Comparison of ENCODE assay signal across 2 cellular contexts in the genomic region with DNA sequence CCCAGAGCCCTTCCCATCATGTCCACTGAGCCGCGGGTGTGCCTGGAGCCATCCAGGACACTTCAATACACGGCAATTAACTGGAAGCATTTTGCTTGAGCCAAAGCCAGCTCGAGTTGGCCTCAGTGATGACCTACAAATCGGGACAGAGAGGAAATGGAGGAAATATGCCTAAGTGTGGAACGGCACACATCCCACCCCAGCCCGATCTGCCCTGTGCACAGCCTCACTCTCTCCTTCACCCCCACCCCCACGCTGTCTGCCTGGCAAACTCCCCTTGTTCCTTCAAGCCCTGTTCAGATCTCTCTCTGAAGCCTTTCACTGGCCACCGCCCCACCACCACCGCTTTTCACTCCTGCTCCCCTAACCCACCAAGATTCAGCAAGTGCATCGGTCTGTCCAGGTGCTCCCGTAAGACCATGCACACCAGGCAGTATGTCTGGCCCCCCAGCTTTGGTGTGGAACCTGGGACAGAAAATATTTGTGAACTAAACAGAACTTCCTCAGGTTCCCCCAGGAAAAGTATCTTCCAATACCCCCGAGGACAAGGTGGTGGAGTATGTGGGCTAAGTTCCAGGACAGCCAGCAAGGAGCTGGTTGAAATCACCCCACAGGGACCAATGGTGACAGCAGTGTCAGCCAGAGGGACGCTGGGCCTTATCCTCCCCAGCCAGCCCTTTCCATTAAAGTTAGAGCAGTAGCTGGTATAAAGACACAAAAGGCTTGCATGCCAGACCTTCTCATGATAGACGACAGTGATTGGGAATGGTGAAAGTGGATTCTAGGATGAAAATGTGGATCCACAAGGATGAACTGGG.
TF ChIP-seq lines count a peak whose summit lies in the region.

No MANE protein-coding gene starts in this region.

TF ChIP-seq in GM23338, 12 proteins besides CTCF, POLR2A, EP300 and RAD21 (continued from another document):
- TF ChIP-seq, protein P1, sequence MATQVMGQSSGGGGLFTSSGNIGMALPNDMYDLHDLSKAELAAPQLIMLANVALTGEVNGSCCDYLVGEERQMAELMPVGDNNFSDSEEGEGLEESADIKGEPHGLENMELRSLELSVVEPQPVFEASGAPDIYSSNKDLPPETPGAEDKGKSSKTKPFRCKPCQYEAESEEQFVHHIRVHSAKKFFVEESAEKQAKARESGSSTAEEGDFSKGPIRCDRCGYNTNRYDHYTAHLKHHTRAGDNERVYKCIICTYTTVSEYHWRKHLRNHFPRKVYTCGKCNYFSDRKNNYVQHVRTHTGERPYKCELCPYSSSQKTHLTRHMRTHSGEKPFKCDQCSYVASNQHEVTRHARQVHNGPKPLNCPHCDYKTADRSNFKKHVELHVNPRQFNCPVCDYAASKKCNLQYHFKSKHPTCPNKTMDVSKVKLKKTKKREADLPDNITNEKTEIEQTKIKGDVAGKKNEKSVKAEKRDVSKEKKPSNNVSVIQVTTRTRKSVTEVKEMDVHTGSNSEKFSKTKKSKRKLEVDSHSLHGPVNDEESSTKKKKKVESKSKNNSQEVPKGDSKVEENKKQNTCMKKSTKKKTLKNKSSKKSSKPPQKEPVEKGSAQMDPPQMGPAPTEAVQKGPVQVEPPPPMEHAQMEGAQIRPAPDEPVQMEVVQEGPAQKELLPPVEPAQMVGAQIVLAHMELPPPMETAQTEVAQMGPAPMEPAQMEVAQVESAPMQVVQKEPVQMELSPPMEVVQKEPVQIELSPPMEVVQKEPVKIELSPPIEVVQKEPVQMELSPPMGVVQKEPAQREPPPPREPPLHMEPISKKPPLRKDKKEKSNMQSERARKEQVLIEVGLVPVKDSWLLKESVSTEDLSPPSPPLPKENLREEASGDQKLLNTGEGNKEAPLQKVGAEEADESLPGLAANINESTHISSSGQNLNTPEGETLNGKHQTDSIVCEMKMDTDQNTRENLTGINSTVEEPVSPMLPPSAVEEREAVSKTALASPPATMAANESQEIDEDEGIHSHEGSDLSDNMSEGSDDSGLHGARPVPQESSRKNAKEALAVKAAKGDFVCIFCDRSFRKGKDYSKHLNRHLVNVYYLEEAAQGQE (IDR thresholded peaks at IDR 0.05; ENCODE audit: unreplicated experiment) = no peak
- no peak for TF ChIP-seq JUNB (IDR thresholded peaks at IDR 0.05; ENCODE audit: unreplicated experiment)
- TF ChIP-seq, protein P2, sequence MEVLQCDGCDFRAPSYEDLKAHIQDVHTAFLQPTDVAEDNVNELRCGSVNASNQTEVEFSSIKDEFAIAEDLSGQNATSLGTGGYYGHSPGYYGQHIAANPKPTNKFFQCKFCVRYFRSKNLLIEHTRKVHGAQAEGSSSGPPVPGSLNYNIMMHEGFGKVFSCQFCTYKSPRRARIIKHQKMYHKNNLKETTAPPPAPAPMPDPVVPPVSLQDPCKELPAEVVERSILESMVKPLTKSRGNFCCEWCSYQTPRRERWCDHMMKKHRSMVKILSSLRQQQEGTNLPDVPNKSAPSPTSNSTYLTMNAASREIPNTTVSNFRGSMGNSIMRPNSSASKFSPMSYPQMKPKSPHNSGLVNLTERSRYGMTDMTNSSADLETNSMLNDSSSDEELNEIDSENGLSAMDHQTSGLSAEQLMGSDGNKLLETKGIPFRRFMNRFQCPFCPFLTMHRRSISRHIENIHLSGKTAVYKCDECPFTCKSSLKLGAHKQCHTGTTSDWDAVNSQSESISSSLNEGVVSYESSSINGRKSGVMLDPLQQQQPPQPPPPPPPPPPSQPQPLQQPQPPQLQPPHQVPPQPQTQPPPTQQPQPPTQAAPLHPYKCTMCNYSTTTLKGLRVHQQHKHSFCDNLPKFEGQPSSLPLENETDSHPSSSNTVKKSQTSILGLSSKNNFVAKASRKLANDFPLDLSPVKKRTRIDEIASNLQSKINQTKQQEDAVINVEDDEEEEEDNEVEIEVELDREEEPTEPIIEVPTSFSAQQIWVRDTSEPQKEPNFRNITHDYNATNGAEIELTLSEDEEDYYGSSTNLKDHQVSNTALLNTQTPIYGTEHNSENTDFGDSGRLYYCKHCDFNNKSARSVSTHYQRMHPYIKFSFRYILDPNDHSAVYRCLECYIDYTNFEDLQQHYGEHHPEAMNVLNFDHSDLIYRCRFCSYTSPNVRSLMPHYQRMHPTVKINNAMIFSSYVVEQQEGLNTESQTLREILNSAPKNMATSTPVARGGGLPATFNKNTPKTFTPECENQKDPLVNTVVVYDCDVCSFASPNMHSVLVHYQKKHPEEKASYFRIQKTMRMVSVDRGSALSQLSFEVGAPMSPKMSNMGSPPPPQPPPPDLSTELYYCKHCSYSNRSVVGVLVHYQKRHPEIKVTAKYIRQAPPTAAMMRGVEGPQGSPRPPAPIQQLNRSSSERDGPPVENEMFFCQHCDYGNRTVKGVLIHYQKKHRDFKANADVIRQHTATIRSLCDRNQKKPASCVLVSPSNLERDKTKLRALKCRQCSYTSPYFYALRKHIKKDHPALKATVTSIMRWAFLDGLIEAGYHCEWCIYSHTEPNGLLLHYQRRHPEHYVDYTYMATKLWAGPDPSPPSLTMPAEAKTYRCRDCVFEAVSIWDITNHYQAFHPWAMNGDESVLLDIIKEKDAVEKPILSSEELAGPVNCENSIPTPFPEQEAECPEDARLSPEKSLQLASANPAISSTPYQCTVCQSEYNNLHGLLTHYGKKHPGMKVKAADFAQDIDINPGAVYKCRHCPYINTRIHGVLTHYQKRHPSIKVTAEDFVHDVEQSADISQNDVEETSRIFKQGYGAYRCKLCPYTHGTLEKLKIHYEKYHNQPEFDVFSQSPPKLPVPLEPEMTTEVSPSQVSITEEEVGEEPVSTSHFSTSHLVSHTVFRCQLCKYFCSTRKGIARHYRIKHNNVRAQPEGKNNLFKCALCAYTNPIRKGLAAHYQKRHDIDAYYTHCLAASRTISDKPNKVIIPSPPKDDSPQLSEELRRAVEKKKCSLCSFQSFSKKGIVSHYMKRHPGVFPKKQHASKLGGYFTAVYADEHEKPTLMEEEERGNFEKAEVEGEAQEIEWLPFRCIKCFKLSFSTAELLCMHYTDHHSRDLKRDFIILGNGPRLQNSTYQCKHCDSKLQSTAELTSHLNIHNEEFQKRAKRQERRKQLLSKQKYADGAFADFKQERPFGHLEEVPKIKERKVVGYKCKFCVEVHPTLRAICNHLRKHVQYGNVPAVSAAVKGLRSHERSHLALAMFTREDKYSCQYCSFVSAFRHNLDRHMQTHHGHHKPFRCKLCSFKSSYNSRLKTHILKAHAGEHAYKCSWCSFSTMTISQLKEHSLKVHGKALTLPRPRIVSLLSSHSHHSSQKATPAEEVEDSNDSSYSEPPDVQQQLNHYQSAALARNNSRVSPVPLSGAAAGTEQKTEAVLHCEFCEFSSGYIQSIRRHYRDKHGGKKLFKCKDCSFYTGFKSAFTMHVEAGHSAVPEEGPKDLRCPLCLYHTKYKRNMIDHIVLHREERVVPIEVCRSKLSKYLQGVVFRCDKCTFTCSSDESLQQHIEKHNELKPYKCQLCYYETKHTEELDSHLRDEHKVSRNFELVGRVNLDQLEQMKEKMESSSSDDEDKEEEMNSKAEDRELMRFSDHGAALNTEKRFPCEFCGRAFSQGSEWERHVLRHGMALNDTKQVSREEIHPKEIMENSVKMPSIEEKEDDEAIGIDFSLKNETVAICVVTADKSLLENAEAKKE (CRISPR knock-in tag; IDR thresholded peaks at IDR 0.05) = no peak
- no peak for TF ChIP-seq ZNF114 (CRISPR knock-in tag; IDR thresholded peaks at IDR 0.05)
- TF ChIP-seq POLR2AphosphoS5 (IDR thresholded peaks at IDR 0.05; ENCODE audit: low read depth) = no peak
- TF ChIP-seq EZH2phosphoT487 (IDR thresholded peaks at IDR 0.05; ENCODE audit: unreplicated experiment) = no peak

TF ChIP-seq in HEK293T, 16 proteins besides CTCF, POLR2A, EP300 and RAD21 (continued from another document):
- TF ChIP-seq HDGF (IDR thresholded peaks at IDR 0.05; ENCODE audit: borderline replicate concordance) (no peak), ARNT (IDR thresholded peaks at IDR 0.05) (no peak)
TF ChIP-seq in HEK293T: peak in this region for 0.
